In genomic region chr1:6472391-6472790, GRCh38 we compare ENCODE assay signal across 12 cellular contexts. TPM values are rescaled to one million over a fixed set of nuclear protein-coding genes. Genes with fewer than 3 reads are reported as not detected.
DNase-seq lines count a peak whose midpoint lies in the region; ATAC-seq and TF ChIP-seq lines count a peak whose summit lies in the region.
"Had no signal": no experiment of that assay in that cellular context is flagged by ENCODE, and none has a peak within 500 bp of the region (broad histone marks: within the 10 kb centered on the region; RNA-seq: fewer than 3 reads in every experiment).

No MANE protein-coding gene starts in this region.

- H3K27ac Mint-ChIP-seq in glutamatergic neuron (ENCODE audit: unreplicated experiment), result no peak overlapping the region
- H3K27ac Mint-ChIP-seq in T-helper 2 cell treated with Interferon-gamma antibody and Interleukin-4, amounts not matched to agents 5 μg/mL and 100 μg/mL, for 36 hours, result no peak overlapping the region
- H3K27ac Mint-ChIP-seq: immature natural killer cell had no signal

- no peak for ATAC-seq in RWPE2 (ENCODE audit: low read depth)

- TF ChIP-seq POLR2A in spleen (IDR thresholded peaks at IDR 0.05), result no peak

- H3K4me1 Mint-ChIP-seq in glutamatergic neuron (ENCODE audit: low read depth, unreplicated experiment), result peaks cover 4% of the 10 kb centered on the region
- peaks cover 1% of the 10 kb centered on the region for H3K4me1 Mint-ChIP-seq in T-helper 2 cell treated with Interferon-gamma antibody and Interleukin-4, amounts not matched to agents 5 μg/mL and 100 μg/mL, for 36 hours (ENCODE audit: low read depth)
- H3K4me1 Mint-ChIP-seq: immature natural killer cell had no signal

- H3K27me3 Mint-ChIP-seq in glutamatergic neuron (ENCODE audit: unreplicated experiment), result peaks cover 7% of the 10 kb centered on the region
- no peaks in the 10 kb centered on the region for H3K27me3 Mint-ChIP-seq in T-helper 2 cell treated with Interferon-gamma antibody and Interleukin-4, amounts not matched to agents 5 μg/mL and 100 μg/mL, for 36 hours (ENCODE audit: low read depth)

- H3K4me3 Mint-ChIP-seq in glutamatergic neuron (ENCODE audit: unreplicated experiment), result no peak overlapping the region
- no peak overlapping the region for H3K4me3 Mint-ChIP-seq in T-helper 2 cell treated with Interferon-gamma antibody and Interleukin-4, amounts not matched to agents 5 μg/mL and 100 μg/mL, for 36 hours
- H3K4me3 Mint-ChIP-seq: immature natural killer cell had no signal

- H3K4me3 ChIP-seq in RWPE2 (ENCODE audit: severe bottlenecking), result no peak overlapping the region
- no peak overlapping the region for H3K4me3 ChIP-seq in spleen
- H3K4me3 ChIP-seq: BLaER1 had no signal

- no peaks in the 10 kb centered on the region for H3K9me3 Mint-ChIP-seq in glutamatergic neuron (ENCODE audit: unreplicated experiment)
- no peaks in the 10 kb centered on the region for H3K9me3 Mint-ChIP-seq in T-helper 2 cell treated with Interferon-gamma antibody and Interleukin-4, amounts not matched to agents 5 μg/mL and 100 μg/mL, for 36 hours
- H3K9me3 Mint-ChIP-seq: immature natural killer cell had no signal

- WGBS in spleen, 5 donors, result 74 to 88% (median 83%) methylated on average over 10 of the region's 10 CpGs

- H3K36me3 Mint-ChIP-seq in glutamatergic neuron (ENCODE audit: unreplicated experiment), result no peaks in the 10 kb centered on the region
- no peaks in the 10 kb centered on the region for H3K36me3 Mint-ChIP-seq in T-helper 2 cell treated with Interferon-gamma antibody and Interleukin-4, amounts not matched to agents 5 μg/mL and 100 μg/mL, for 36 hours (ENCODE audit: low read depth)
- H3K36me3 Mint-ChIP-seq: immature natural killer cell had no signal

- H3K4me1 ChIP-seq in RWPE2 (ENCODE audit: insufficient read depth, poor library complexity, severe bottlenecking), result peaks cover 4% of the 10 kb centered on the region
- H3K4me1 ChIP-seq in spleen, result peaks cover 0 to 9% (median 6%) of the 10 kb centered on the region in 6 donors
- H3K4me1 ChIP-seq: BLaER1 had no signal

- intact Hi-C loops in spleen (cut with DNase I; ENCODE audit: low total_unique reads), result no loop called here

- H3K36me3 ChIP-seq in RWPE2 (ENCODE audit: low read depth), result peaks cover 70% of the 10 kb centered on the region
- H3K36me3 ChIP-seq in spleen, result peaks cover 0 to 100% (median 54%) of the 10 kb centered on the region in 6 donors
- H3K36me3 ChIP-seq: BLaER1 had no signal

- peak; percentile 44 for DNase-seq in stimulated activated CD4-positive, alpha-beta T cell treated with anti-CD3 and anti-CD28 coated beads, Interleukin-15, amount 100 ng/mL, for 24 hours
- DNase-seq in stimulated activated CD4-positive, alpha-beta T cell treated with anti-CD3 and anti-CD28 coated beads, Interleukin-2, amount 100 ng/mL, for 24 hours, result no peak
- DNase-seq in RWPE2 (ENCODE audit: low spot score) (no peak), glutamatergic neuron (no peak), foreskin melanocyte (no peak), SIG-M5 treated with dmso at 0.1 percent for 504 hours (lab: John Stamatoyannopoulos, UW; ENCODE audit: unreplicated experiment) (no peak), spleen (no peak)
- no peak for DNase-seq in T-helper 2 cell treated with Interferon-gamma antibody and Interleukin-4, amounts not matched to agents 5 μg/mL and 100 μg/mL, for 36 hours (ENCODE audit: low spot score)
- DNase-seq: activated gamma-delta T cell, immature natural killer cell had no signal

- H3K27ac ChIP-seq in RWPE2 (ENCODE audit: poor library complexity, severe bottlenecking) (peak overlapping the region; percentile 29), spleen (no peak overlapping the region)
- H3K27ac ChIP-seq: BLaER1 had no signal

- TF ChIP-seq CTCF in RWPE2 (IDR thresholded peaks at IDR 0.05; ENCODE audit: poor library complexity, severe bottlenecking), result peak; percentile 29
- TF ChIP-seq CTCF in glutamatergic neuron (IDR thresholded peaks at IDR 0.05; ENCODE audit: partially characterized antibody, unreplicated experiment), result peak; percentile 29
- TF ChIP-seq CTCF in spleen (IDR thresholded peaks at IDR 0.05 in 8 of 11, conservative IDR thresholded peaks at IDR 0.05 in 3 of 11), result no peak

- H3K9me3 ChIP-seq in RWPE2 (ENCODE audit: severe bottlenecking), result no peaks in the 10 kb centered on the region
- H3K9me3 ChIP-seq in spleen, result no peaks in the 10 kb centered on the region
- H3K9me3 ChIP-seq: BLaER1 had no signal

- H3K27me3 ChIP-seq in RWPE2 (ENCODE audit: insufficient read depth, poor library complexity, severe bottlenecking) (no peaks in the 10 kb centered on the region), spleen (replicated peaks in 1 of 7) (no peaks in the 10 kb centered on the region)

RNA-seq across cellular contexts. Expression of gene TNFRSF25, which starts 6.4 kb away (rescaled TPM):
- total RNA-seq in glutamatergic neuron (ENCODE audit: unreplicated experiment), result 47.5 TPM
- 100 to 1,000 TPM in 1 of 7 donors, 10 to 100 TPM in 6; 39.7 to 103 (median 65.4) TPM for total RNA-seq in spleen
- polyA plus RNA-seq in spleen, result 100 to 1,000 TPM in 2 of 3 donors, 10 to 100 TPM in 1; 30.9 to 147 (median 102) TPM

RNA-seq across cellular contexts. Expression of gene PLEKHG5, which starts 19.1 kb away (rescaled TPM):
- total RNA-seq in glutamatergic neuron (ENCODE audit: unreplicated experiment) (53.0 TPM), spleen (100 to 1,000 TPM in 1 of 7 donors, 10 to 100 TPM in 6; 34.7 to 120 (median 60.1) TPM)
- polyA plus RNA-seq in spleen, result 10 to 100 TPM in 2 of 3 donors, 1 to 10 TPM in 1; 6.4 to 66.9 (median 29.7) TPM

RNA-seq across cellular contexts. Expression of gene ESPN, which starts 47.8 kb away (rescaled TPM):
- total RNA-seq in glutamatergic neuron (ENCODE audit: unreplicated experiment), result 25.7 TPM
- 1 to 10 TPM in 4 of 7 donors, under 1 TPM in 2, not detected in 1; 0.43 to 6.0 (median 1.5) TPM for total RNA-seq in spleen
- polyA plus RNA-seq in spleen, result under 1 TPM; 0.26 to 0.54 (median 0.50) TPM
- total RNA-seq: posterior vena cava had no signal
- polyA plus RNA-seq: immature natural killer cell had no signal

RNA-seq across cellular contexts. Expression of gene HES2, which starts 52.7 kb away (rescaled TPM):
- total RNA-seq in glutamatergic neuron (ENCODE audit: unreplicated experiment) (54.6 TPM), spleen (under 1 TPM in 2 of 7 donors, not detected in 5; 0.22 to 0.26 TPM)
- 1 to 10 TPM in 1 of 3 donors, under 1 TPM in 1, not detected in 1; 0.02 to 1.3 TPM for polyA plus RNA-seq in spleen
- polyA plus RNA-seq: immature natural killer cell had no signal

Comparison
In these comparisons a context has a peak if more than half of its experiments do, and no peak if none do; other contexts are left out.
1. CTCF ChIP-seq: peak in RWPE2 (single experiment) and glutamatergic neuron (single experiment); none in spleen (0 of 11).